8 cellular contexts compared by ENCODE assay signal in the genomic region with DNA sequence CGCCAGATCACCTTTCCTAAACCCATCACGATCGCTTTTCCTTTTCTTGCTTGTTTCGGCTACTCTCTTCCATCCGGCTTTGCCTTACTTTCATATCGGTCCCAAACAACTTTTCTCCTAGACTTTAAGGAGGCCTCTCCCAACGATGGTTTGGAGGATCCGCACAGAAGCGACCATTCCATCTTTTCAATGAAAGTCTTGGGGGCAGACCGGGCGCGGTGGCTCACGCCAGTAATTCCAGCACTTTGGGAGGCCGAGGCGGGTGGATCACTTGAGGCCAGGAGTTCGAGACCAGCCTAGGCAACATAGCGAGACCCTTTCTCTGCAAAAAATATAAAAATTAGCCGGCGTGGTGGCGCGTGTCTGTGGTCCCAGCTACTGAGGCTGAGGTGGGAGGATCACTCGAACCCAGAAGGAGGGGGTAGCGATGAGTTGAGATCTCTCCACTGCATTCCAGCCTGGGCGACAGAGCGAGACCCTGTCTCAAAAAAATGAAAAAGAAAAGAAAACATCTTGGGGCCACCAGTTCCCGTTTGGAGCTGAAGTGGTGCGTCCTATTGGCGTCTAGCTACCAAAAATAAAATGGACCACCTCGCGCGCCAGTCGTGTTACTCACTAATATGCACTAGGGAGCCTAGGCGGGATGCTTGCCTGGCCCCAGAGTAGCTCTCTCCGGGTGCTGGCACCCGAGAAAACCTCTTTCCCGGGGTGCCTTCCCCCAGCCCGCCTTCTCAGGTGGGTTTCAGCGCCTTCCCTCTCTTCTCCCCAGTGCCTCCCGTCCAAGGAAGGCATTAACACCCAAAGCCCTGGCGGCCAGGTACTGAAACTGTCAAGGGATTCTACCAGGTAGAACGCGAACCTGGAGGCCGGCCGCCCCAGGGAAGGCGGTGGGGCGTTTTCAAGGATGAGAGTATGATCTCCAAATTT. TPM values are rescaled to one million over a fixed set of nuclear protein-coding genes. Genes with fewer than 3 reads are reported as not detected.
A peak's percentile ranks its signal among the peaks of the same experiment; 100 is the strongest.
DNase-seq lines count a peak whose midpoint lies in the region; ATAC-seq and TF ChIP-seq lines count a peak whose summit lies in the region.

No MANE protein-coding gene starts in this region.

- H3K36me3 Mint-ChIP-seq in chondrocyte (ENCODE audit: low read depth): peaks cover 2% of the 10 kb centered on the region

- H3K27me3 Mint-ChIP-seq in chondrocyte (ENCODE audit: low read depth): no peaks in the 10 kb centered on the region

- H3K4me3 ChIP-seq in lower lobe of right lung: peak overlapping the region; percentile 87

- no peaks in the 10 kb centered on the region for H3K9me3 ChIP-seq in lower lobe of right lung

- peak overlapping the region; percentile 95 for H3K27ac ChIP-seq in lower lobe of right lung

- peak; percentile 18 for DNase-seq in CD1c-positive myeloid dendritic cell (ENCODE audit: extremely low spot score)
- peak; percentile 34 for DNase-seq in GM20000 (ENCODE audit: low spot score)
- peak; percentile 35 for DNase-seq in M059J (ENCODE audit: low read depth)
- DNase-seq in activated CD4-positive, alpha-beta T cell treated with anti-CD3 and anti-CD28 coated beads for 1 hour: peak; percentile 31
- DNase-seq in chondrocyte (ENCODE audit: low spot score): peak; percentile 65
- peak; percentile 67 for DNase-seq in lower lobe of right lung
- peak; percentile 27 for DNase-seq in stimulated activated CD8-positive, alpha-beta memory T cell treated with anti-CD3 and anti-CD28 coated beads, Interleukin-12 subunit alpha, Interleukin-12 subunit beta, amount 100 ng/mL, for 4 hours (ENCODE audit: low read depth)

- peaks cover 17% of the 10 kb centered on the region for H3K4me1 ChIP-seq in lower lobe of right lung

- H3K9me3 Mint-ChIP-seq in chondrocyte (ENCODE audit: low read depth): no peaks in the 10 kb centered on the region

- H3K36me3 ChIP-seq in lower lobe of right lung: no peaks in the 10 kb centered on the region

- peak overlapping the region; percentile 99 for H3K4me3 Mint-ChIP-seq in chondrocyte (ENCODE audit: unreplicated experiment)

- H3K4me1 Mint-ChIP-seq in chondrocyte (ENCODE audit: low read depth): peaks cover 38% of the 10 kb centered on the region

- peak; percentile 12 for TF ChIP-seq CTCF in GM20000 (IDR thresholded peaks at IDR 0.05; ENCODE audit: extremely low read depth, missing control alignments)
- TF ChIP-seq CTCF in chondrocyte (IDR thresholded peaks at IDR 0.05): peak; percentile 60
- peak; percentile 24 for TF ChIP-seq CTCF in lower lobe of right lung (IDR thresholded peaks at IDR 0.05)

- no peaks in the 10 kb centered on the region for H3K27me3 ChIP-seq in lower lobe of right lung (ENCODE audit: low read depth)

- ATAC-seq in lower lobe of right lung (peak; percentile 54 to 68), GM18502 (IDR thresholded peaks at IDR 0.05; ENCODE audit: poor library complexity, unreplicated experiment) (no peak)

- peak overlapping the region; percentile 99 for H3K27ac Mint-ChIP-seq in chondrocyte (ENCODE audit: unreplicated experiment)

- intact Hi-C loops in lower lobe of right lung (cut with DNase I): no loop called here

RNA-seq across cellular contexts. Expression of a gene that starts 0.8 kb away (rescaled TPM):
- 50.2 and 54.3 TPM in 2 replicates for total RNA-seq in M059J (2014; rRNA removed; shearing (Covaris generic))
- 60.3 to 74.5 TPM (median 60.4 TPM) in 3 replicates for total RNA-seq in chondrocyte
- total RNA-seq in lower lobe of right lung: 40.0 TPM
